In genomic region chr11:27310710-27311109, GRCh38 we compare ENCODE assay signal across 25 cellular contexts.
"Had no signal": no experiment of that assay in that cellular context is flagged by ENCODE, and none has a peak within 500 bp of the region (broad histone marks: within the 10 kb centered on the region; RNA-seq: fewer than 3 reads in every experiment).

No MANE protein-coding gene starts in this region.

- H3K4me1 ChIP-seq: gastrocnemius medialis, neural progenitor cell, parathyroid adenoma, sigmoid colon, thyroid gland, vagina had no signal

- H3K9me3 ChIP-seq: gastrocnemius medialis, mucosa of descending colon, sigmoid colon, stomach, thyroid gland, vagina had no signal

- H3K27me3 Mint-ChIP-seq: progenitor cell of endocrine pancreas had no signal

- H3K4me2 ChIP-seq: neural progenitor cell had no signal

- H3K4me3 ChIP-seq: dorsolateral prefrontal cortex, gastrocnemius medialis, lung, mucosa of descending colon, neural progenitor cell, sigmoid colon, stomach, thyroid gland, vagina had no signal

- DNase-seq: dorsolateral prefrontal cortex; effector CD4-positive, alpha-beta T cell; foreskin fibroblast; gastrocnemius medialis; head of caudate nucleus; mucosa of descending colon; naive B cell; sigmoid colon; stimulated activated CD4-positive, alpha-beta T cell treated with anti-CD3 and anti-CD28 coated beads, Interleukin-2, amount 100 ng/mL, for 24 hours; stimulated activated CD4-positive, alpha-beta T cell treated with anti-CD3 and anti-CD28 coated beads, Interleukin-4, amount 100 ng/mL, for 24 hours; stimulated activated naive CD4-positive, alpha-beta T cell treated with Interleukin-2 at 50 U/mL for 16 hours; stomach; thyroid gland; trophoblast cell had no signal

- H3K36me3 ChIP-seq: gastrocnemius medialis, neural progenitor cell, sigmoid colon, stomach, thyroid gland, vagina had no signal

- H3K9ac ChIP-seq: neural progenitor cell, parathyroid adenoma had no signal

- ATAC-seq: esophagus mucosa; gastrocnemius medialis; left lobe of liver; mucosa of descending colon; natural killer cell treated with Interleukin-12 subunit alpha and Interleukin-12 subunit beta and Interleukin-15 and Interleukin-18, amount 100 ng/mL, for 72 hours; stimulated activated effector memory CD8-positive, alpha-beta T cell treated with anti-CD3 and anti-CD28 coated beads, Interleukin-12 subunit alpha, Interleukin-12 subunit beta, amount 100 ng/mL, for 72 hours had no signal

- H2AFZ ChIP-seq: neural progenitor cell, parathyroid adenoma had no signal

- H3K4me1 Mint-ChIP-seq: memory B cell; naive B cell; neural progenitor cell; stimulated activated effector memory CD8-positive, alpha-beta T cell treated with anti-CD3 and anti-CD28 coated beads, Interleukin-12 subunit alpha, Interleukin-12 subunit beta, amount 100 ng/mL, for 72 hours had no signal

- H3K27ac Mint-ChIP-seq: memory B cell; naive B cell; natural killer cell treated with Interleukin-12 subunit alpha and Interleukin-12 subunit beta and Interleukin-15 and Interleukin-18, amount 100 ng/mL, for 72 hours; neural progenitor cell; progenitor cell of endocrine pancreas; stimulated activated effector memory CD8-positive, alpha-beta T cell treated with anti-CD3 and anti-CD28 coated beads, Interleukin-12 subunit alpha, Interleukin-12 subunit beta, amount 100 ng/mL, for 72 hours had no signal

- FAIRE-seq: keratinocyte had no signal

- H3K27me3 ChIP-seq: dorsolateral prefrontal cortex, gastrocnemius medialis, neural progenitor cell, sigmoid colon, stomach, thyroid gland, vagina had no signal

- H3K9me3 Mint-ChIP-seq: neural progenitor cell; stimulated activated effector memory CD8-positive, alpha-beta T cell treated with anti-CD3 and anti-CD28 coated beads, Interleukin-12 subunit alpha, Interleukin-12 subunit beta, amount 100 ng/mL, for 72 hours had no signal

- H3K27ac ChIP-seq: dorsolateral prefrontal cortex, gastrocnemius medialis, neural progenitor cell, parathyroid adenoma, sigmoid colon, thyroid gland, vagina had no signal

- H3K4me3 Mint-ChIP-seq: memory B cell; naive B cell; natural killer cell treated with Interleukin-12 subunit alpha and Interleukin-12 subunit beta and Interleukin-15 and Interleukin-18, amount 100 ng/mL, for 72 hours; neural progenitor cell; stimulated activated effector memory CD8-positive, alpha-beta T cell treated with anti-CD3 and anti-CD28 coated beads, Interleukin-12 subunit alpha, Interleukin-12 subunit beta, amount 100 ng/mL, for 72 hours had no signal

- H3K79me2 ChIP-seq: parathyroid adenoma had no signal

- H3K36me3 Mint-ChIP-seq: memory B cell; naive B cell; natural killer cell treated with Interleukin-12 subunit alpha and Interleukin-12 subunit beta and Interleukin-15 and Interleukin-18, amount 100 ng/mL, for 72 hours; neural progenitor cell; stimulated activated effector memory CD8-positive, alpha-beta T cell treated with anti-CD3 and anti-CD28 coated beads, Interleukin-12 subunit alpha, Interleukin-12 subunit beta, amount 100 ng/mL, for 72 hours had no signal
